Comparison of ENCODE assay signal across 1 cellular context in the genomic region with DNA sequence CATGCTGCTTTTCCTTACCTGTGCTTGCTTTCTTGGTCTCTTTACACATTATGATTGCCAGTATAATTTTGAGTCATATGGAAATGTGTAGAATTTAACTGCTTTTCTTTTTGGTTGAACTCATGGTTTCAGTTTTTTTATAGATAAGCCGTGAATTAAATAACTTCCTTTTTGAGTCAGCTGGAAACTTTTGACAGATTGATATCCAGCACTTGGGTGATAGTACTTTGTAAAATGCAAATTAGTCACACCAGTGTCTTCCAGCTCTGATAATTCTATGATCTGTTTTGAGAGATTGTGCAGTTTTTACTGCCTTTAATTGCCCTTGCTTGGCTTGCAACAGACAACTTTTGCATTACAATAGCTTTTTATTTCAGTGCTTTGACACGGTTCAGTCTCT.
TF ChIP-seq lines count a peak whose summit lies in the region.

No MANE protein-coding gene starts in this region.

TF ChIP-seq in K562, 482 proteins besides CTCF, POLR2A, EP300 and RAD21 (continued from another document and continues in another):
- TF ChIP-seq, protein P1, sequence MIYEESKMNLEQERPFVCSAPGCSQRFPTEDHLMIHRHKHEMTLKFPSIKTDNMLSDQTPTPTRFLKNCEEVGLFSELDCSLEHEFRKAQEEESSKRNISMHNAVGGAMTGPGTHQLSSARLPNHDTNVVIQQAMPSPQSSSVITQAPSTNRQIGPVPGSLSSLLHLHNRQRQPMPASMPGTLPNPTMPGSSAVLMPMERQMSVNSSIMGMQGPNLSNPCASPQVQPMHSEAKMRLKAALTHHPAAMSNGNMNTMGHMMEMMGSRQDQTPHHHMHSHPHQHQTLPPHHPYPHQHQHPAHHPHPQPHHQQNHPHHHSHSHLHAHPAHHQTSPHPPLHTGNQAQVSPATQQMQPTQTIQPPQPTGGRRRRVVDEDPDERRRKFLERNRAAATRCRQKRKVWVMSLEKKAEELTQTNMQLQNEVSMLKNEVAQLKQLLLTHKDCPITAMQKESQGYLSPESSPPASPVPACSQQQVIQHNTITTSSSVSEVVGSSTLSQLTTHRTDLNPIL (CRISPR knock-in tag; IDR thresholded peaks at IDR 0.05) = no peak
- TF ChIP-seq KLF1 (tag; IDR thresholded peaks at IDR 0.05) (no peak), RBM15 (IDR thresholded peaks at IDR 0.05; ENCODE audit: insufficient read depth, low read length) (no peak), KDM4B (IDR thresholded peaks at IDR 0.05; ENCODE audit: borderline replicate concordance in 2 of 2, low read depth in 1 of 2) (no peak), ZNF124 (CRISPR knock-in tag; IDR thresholded peaks at IDR 0.05) (no peak), BCOR (IDR thresholded peaks at IDR 0.05) (no peak), CEBPG (CRISPR knock-in tag; IDR thresholded peaks at IDR 0.05) (no peak), CEBPG (tag; conservative IDR thresholded peaks at IDR 0.05 in 1 of 2, IDR thresholded peaks at IDR 0.05 in 1 of 2) (no peak), ZNF165 (CRISPR knock-in tag; IDR thresholded peaks at IDR 0.05; ENCODE audit: borderline replicate concordance) (no peak), MEF2D (tag; conservative IDR thresholded peaks at IDR 0.05; ENCODE audit: low read depth) (no peak), CC2D1A (IDR thresholded peaks at IDR 0.05) (no peak), DIDO1 (tag; IDR thresholded peaks at IDR 0.05; ENCODE audit: low read depth) (no peak), SMARCB1 (IDR thresholded peaks at IDR 0.05; ENCODE audit: insufficient read length, low read depth) (no peak), SRF (CRISPR knock-in tag; IDR thresholded peaks at IDR 0.05) (no peak), FOXP1 (CRISPR knock-in tag; IDR thresholded peaks at IDR 0.05) (no peak), HCFC1 (IDR thresholded peaks at IDR 0.05; ENCODE audit: low read depth, low read length) (no peak), MED1 (CRISPR knock-in tag; IDR thresholded peaks at IDR 0.05; ENCODE audit: borderline replicate concordance) (no peak), GATA2 (CRISPR knock-in tag; IDR thresholded peaks at IDR 0.05) (peak; percentile 56; the same call in 1 of the 2 replicates), ZNF644 (tag; IDR thresholded peaks at IDR 0.05; ENCODE audit: low read depth) (peak; percentile 18; the same call in 1 of the 2 replicates), SRSF7 (optimal IDR thresholded peaks at IDR 0.05; ENCODE audit: low read depth, low read length) (no peak), ILF3 (IDR thresholded peaks at IDR 0.05; ENCODE audit: borderline replicate concordance) (no peak), CHD2 (IDR thresholded peaks at IDR 0.05; ENCODE audit: low read depth, low read length) (no peak), NRF1 (conservative IDR thresholded peaks at IDR 0.05 in 1 of 2, IDR thresholded peaks at IDR 0.05 in 1 of 2) (no peak), DPF2 (IDR thresholded peaks at IDR 0.05) (peak; percentile 69; the same call in 1 of the 2 replicates), TBL1XR1 (IDR thresholded peaks at IDR 0.05; ENCODE audit: low read length in 2 of 2) (0 out of 4 replicates have a peak, but pooled peaks of 1 of the 2 experiments have one; percentile 29), CCAR2 (IDR thresholded peaks at IDR 0.05; ENCODE audit: low read depth, low read length) (no peak), RBM22 (IDR thresholded peaks at IDR 0.05; ENCODE audit: low read depth, low read length, poor library complexity, severe bottlenecking) (no peak), TBP (optimal IDR thresholded peaks at IDR 0.05; ENCODE audit: low read depth, low read length) (no peak), MTA1 (IDR thresholded peaks at IDR 0.05; ENCODE audit: borderline replicate concordance) (no peak), ZNF174 (CRISPR knock-in tag; IDR thresholded peaks at IDR 0.05) (no peak), ZNF699 (CRISPR knock-in tag; IDR thresholded peaks at IDR 0.05; ENCODE audit: insufficient replicate concordance) (no peak), LCOR (CRISPR knock-in tag; IDR thresholded peaks at IDR 0.05) (no peak), KLF16 (IDR thresholded peaks at IDR 0.05) (peak; percentile 42; the same call in 1 of the 2 replicates), ZNF583 (CRISPR knock-in tag; IDR thresholded peaks at IDR 0.05) (no peak)
- TF ChIP-seq, protein P2, sequence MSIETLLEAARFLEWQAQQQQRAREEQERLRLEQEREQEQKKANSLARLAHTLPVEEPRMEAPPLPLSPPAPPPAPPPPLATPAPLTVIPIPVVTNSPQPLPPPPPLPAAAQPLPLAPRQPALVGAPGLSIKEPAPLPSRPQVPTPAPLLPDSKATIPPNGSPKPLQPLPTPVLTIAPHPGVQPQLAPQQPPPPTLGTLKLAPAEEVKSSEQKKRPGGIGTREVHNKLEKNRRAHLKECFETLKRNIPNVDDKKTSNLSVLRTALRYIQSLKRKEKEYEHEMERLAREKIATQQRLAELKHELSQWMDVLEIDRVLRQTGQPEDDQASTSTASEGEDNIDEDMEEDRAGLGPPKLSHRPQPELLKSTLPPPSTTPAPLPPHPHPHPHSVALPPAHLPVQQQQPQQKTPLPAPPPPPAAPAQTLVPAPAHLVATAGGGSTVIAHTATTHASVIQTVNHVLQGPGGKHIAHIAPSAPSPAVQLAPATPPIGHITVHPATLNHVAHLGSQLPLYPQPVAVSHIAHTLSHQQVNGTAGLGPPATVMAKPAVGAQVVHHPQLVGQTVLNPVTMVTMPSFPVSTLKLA (conservative IDR thresholded peaks at IDR 0.05) = no peak
- TF ChIP-seq, protein P3, sequence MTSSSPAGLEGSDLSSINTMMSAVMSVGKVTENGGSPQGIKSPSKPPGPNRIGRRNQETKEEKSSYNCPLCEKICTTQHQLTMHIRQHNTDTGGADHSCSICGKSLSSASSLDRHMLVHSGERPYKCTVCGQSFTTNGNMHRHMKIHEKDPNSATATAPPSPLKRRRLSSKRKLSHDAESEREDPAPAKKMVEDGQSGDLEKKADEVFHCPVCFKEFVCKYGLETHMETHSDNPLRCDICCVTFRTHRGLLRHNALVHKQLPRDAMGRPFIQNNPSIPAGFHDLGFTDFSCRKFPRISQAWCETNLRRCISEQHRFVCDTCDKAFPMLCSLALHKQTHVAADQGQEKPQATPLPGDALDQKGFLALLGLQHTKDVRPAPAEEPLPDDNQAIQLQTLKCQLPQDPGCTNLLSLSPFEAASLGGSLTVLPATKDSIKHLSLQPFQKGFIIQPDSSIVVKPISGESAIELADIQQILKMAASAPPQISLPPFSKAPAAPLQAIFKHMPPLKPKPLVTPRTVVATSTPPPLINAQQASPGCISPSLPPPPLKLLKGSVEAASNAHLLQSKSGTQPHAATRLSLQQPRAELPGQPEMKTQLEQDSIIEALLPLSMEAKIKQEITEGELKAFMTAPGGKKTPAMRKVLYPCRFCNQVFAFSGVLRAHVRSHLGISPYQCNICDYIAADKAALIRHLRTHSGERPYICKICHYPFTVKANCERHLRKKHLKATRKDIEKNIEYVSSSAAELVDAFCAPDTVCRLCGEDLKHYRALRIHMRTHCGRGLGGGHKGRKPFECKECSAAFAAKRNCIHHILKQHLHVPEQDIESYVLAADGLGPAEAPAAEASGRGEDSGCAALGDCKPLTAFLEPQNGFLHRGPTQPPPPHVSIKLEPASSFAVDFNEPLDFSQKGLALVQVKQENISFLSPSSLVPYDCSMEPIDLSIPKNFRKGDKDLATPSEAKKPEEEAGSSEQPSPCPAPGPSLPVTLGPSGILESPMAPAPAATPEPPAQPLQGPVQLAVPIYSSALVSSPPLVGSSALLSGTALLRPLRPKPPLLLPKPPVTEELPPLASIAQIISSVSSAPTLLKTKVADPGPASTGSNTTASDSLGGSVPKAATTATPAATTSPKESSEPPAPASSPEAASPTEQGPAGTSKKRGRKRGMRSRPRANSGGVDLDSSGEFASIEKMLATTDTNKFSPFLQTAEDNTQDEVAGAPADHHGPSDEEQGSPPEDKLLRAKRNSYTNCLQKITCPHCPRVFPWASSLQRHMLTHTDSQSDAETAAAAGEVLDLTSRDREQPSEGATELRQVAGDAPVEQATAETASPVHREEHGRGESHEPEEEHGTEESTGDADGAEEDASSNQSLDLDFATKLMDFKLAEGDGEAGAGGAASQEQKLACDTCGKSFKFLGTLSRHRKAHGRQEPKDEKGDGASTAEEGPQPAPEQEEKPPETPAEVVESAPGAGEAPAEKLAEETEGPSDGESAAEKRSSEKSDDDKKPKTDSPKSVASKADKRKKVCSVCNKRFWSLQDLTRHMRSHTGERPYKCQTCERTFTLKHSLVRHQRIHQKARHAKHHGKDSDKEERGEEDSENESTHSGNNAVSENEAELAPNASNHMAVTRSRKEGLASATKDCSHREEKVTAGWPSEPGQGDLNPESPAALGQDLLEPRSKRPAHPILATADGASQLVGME (CRISPR knock-in tag; IDR thresholded peaks at IDR 0.05) = no peak
- TF ChIP-seq, protein P4, sequence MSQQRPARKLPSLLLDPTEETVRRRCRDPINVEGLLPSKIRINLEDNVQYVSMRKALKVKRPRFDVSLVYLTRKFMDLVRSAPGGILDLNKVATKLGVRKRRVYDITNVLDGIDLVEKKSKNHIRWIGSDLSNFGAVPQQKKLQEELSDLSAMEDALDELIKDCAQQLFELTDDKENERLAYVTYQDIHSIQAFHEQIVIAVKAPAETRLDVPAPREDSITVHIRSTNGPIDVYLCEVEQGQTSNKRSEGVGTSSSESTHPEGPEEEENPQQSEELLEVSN (IDR thresholded peaks at IDR 0.05; ENCODE audit: borderline replicate concordance in 1 of 2, extremely low read depth in 1 of 2, insufficient read depth in 1 of 2, insufficient read length in 1 of 2, low read depth in 1 of 2, low read length in 1 of 2, poor library complexity in 1 of 2, severe bottlenecking in 1 of 2) = no peak
- TF ChIP-seq, protein P5, sequence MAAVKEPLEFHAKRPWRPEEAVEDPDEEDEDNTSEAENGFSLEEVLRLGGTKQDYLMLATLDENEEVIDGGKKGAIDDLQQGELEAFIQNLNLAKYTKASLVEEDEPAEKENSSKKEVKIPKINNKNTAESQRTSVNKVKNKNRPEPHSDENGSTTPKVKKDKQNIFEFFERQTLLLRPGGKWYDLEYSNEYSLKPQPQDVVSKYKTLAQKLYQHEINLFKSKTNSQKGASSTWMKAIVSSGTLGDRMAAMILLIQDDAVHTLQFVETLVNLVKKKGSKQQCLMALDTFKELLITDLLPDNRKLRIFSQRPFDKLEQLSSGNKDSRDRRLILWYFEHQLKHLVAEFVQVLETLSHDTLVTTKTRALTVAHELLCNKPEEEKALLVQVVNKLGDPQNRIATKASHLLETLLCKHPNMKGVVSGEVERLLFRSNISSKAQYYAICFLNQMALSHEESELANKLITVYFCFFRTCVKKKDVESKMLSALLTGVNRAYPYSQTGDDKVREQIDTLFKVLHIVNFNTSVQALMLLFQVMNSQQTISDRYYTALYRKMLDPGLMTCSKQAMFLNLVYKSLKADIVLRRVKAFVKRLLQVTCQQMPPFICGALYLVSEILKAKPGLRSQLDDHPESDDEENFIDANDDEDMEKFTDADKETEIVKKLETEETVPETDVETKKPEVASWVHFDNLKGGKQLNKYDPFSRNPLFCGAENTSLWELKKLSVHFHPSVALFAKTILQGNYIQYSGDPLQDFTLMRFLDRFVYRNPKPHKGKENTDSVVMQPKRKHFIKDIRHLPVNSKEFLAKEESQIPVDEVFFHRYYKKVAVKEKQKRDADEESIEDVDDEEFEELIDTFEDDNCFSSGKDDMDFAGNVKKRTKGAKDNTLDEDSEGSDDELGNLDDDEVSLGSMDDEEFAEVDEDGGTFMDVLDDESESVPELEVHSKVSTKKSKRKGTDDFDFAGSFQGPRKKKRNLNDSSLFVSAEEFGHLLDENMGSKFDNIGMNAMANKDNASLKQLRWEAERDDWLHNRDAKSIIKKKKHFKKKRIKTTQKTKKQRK (IDR thresholded peaks at IDR 0.05; ENCODE audit: borderline replicate concordance, low read depth, low read length) = no peak
- TF ChIP-seq, protein P6, sequence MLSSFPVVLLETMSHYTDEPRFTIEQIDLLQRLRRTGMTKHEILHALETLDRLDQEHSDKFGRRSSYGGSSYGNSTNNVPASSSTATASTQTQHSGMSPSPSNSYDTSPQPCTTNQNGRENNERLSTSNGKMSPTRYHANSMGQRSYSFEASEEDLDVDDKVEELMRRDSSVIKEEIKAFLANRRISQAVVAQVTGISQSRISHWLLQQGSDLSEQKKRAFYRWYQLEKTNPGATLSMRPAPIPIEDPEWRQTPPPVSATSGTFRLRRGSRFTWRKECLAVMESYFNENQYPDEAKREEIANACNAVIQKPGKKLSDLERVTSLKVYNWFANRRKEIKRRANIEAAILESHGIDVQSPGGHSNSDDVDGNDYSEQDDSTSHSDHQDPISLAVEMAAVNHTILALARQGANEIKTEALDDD (IDR thresholded peaks at IDR 0.05) = peak; percentile 38; the same call in 1 of the 2 replicates
- TF ChIP-seq, protein P7, sequence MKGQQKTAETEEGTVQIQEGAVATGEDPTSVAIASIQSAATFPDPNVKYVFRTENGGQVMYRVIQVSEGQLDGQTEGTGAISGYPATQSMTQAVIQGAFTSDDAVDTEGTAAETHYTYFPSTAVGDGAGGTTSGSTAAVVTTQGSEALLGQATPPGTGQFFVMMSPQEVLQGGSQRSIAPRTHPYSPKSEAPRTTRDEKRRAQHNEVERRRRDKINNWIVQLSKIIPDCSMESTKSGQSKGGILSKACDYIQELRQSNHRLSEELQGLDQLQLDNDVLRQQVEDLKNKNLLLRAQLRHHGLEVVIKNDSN (CRISPR knock-in tag; IDR thresholded peaks at IDR 0.05) = no peak
- TF ChIP-seq, protein P8, sequence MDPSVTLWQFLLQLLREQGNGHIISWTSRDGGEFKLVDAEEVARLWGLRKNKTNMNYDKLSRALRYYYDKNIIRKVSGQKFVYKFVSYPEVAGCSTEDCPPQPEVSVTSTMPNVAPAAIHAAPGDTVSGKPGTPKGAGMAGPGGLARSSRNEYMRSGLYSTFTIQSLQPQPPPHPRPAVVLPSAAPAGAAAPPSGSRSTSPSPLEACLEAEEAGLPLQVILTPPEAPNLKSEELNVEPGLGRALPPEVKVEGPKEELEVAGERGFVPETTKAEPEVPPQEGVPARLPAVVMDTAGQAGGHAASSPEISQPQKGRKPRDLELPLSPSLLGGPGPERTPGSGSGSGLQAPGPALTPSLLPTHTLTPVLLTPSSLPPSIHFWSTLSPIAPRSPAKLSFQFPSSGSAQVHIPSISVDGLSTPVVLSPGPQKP (CRISPR knock-in tag; IDR thresholded peaks at IDR 0.05) = no peak
- TF ChIP-seq, protein P9, sequence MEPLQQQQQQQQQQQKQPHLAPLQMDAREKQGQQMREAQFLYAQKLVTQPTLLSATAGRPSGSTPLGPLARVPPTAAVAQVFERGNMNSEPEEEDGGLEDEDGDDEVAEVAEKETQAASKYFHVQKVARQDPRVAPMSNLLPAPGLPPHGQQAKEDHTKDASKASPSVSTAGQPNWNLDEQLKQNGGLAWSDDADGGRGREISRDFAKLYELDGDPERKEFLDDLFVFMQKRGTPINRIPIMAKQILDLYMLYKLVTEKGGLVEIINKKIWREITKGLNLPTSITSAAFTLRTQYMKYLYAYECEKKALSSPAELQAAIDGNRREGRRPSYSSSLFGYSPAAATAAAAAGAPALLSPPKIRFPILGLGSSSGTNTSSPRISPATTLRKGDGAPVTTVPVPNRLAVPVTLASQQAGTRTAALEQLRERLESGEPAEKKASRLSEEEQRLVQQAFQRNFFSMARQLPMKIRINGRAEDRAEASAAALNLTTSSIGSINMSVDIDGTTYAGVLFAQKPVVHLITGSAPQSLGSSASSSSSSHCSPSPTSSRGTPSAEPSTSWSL (CRISPR knock-in tag; IDR thresholded peaks at IDR 0.05; ENCODE audit: borderline replicate concordance) = no peak
- TF ChIP-seq, protein P10, sequence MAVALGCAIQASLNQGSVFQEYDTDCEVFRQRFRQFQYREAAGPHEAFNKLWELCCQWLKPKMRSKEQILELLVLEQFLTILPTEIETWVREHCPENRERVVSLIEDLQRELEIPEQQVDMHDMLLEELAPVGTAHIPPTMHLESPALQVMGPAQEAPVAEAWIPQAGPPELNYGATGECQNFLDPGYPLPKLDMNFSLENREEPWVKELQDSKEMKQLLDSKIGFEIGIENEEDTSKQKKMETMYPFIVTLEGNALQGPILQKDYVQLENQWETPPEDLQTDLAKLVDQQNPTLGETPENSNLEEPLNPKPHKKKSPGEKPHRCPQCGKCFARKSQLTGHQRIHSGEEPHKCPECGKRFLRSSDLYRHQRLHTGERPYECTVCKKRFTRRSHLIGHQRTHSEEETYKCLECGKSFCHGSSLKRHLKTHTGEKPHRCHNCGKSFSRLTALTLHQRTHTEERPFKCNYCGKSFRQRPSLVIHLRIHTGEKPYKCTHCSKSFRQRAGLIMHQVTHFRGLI (CRISPR knock-in tag; IDR thresholded peaks at IDR 0.05) = no peak
